In genomic region chr22:17778412-17778976, GRCh38 we compare ENCODE assay signal across 1 cellular context.
TF ChIP-seq lines count a peak whose summit lies in the region.

No MANE protein-coding gene starts in this region.

TF ChIP-seq in HepG2, 621 proteins besides CTCF, POLR2A, EP300 and RAD21 (continued from another document):
- TF ChIP-seq, protein P1, sequence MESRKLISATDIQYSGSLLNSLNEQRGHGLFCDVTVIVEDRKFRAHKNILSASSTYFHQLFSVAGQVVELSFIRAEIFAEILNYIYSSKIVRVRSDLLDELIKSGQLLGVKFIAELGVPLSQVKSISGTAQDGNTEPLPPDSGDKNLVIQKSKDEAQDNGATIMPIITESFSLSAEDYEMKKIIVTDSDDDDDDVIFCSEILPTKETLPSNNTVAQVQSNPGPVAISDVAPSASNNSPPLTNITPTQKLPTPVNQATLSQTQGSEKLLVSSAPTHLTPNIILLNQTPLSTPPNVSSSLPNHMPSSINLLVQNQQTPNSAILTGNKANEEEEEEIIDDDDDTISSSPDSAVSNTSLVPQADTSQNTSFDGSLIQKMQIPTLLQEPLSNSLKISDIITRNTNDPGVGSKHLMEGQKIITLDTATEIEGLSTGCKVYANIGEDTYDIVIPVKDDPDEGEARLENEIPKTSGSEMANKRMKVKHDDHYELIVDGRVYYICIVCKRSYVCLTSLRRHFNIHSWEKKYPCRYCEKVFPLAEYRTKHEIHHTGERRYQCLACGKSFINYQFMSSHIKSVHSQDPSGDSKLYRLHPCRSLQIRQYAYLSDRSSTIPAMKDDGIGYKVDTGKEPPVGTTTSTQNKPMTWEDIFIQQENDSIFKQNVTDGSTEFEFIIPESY (CRISPR knock-in tag; IDR thresholded peaks at IDR 0.05), result peak; percentile 10; the same call in 1 of the 2 replicates
- TF ChIP-seq, protein P2, sequence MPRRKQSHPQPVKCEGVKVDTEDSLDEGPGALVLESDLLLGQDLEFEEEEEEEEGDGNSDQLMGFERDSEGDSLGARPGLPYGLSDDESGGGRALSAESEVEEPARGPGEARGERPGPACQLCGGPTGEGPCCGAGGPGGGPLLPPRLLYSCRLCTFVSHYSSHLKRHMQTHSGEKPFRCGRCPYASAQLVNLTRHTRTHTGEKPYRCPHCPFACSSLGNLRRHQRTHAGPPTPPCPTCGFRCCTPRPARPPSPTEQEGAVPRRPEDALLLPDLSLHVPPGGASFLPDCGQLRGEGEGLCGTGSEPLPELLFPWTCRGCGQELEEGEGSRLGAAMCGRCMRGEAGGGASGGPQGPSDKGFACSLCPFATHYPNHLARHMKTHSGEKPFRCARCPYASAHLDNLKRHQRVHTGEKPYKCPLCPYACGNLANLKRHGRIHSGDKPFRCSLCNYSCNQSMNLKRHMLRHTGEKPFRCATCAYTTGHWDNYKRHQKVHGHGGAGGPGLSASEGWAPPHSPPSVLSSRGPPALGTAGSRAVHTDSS (CRISPR knock-in tag; conservative IDR thresholded peaks at IDR 0.05), result no peak
- no peak for TF ChIP-seq HDAC6 (IDR thresholded peaks at IDR 0.05; ENCODE audit: low read depth, low read length)
- 0 out of 2 replicates have a peak, but pooled peaks have one; percentile 15 for TF ChIP-seq HOXA3 (CRISPR knock-in tag; IDR thresholded peaks at IDR 0.05)
- TF ChIP-seq MXD1 (CRISPR knock-in tag; IDR thresholded peaks at IDR 0.05), result 0 out of 2 replicates have a peak, but pooled peaks have one; percentile 3
- no peak for TF ChIP-seq ZNF543 (CRISPR knock-in tag; IDR thresholded peaks at IDR 0.05)
- no peak for TF ChIP-seq NCOA1 (CRISPR knock-in tag; IDR thresholded peaks at IDR 0.05)
- TF ChIP-seq ARNT2 (CRISPR knock-in tag; IDR thresholded peaks at IDR 0.05; ENCODE audit: low read depth), result no peak
- TF ChIP-seq NFIC (IDR thresholded peaks at IDR 0.05; ENCODE audit: low read length), result no peak
- TF ChIP-seq RBFOX2 (IDR thresholded peaks at IDR 0.05; ENCODE audit: low read depth, low read length), result peak; percentile 37; the same call in 1 of the 2 replicates
- no peak for TF ChIP-seq NFE2 (CRISPR knock-in tag; IDR thresholded peaks at IDR 0.05)
TF ChIP-seq in HepG2: peak in this region for 6.
